Comparison of ENCODE assay signal across 30 cellular contexts in the genomic region with DNA sequence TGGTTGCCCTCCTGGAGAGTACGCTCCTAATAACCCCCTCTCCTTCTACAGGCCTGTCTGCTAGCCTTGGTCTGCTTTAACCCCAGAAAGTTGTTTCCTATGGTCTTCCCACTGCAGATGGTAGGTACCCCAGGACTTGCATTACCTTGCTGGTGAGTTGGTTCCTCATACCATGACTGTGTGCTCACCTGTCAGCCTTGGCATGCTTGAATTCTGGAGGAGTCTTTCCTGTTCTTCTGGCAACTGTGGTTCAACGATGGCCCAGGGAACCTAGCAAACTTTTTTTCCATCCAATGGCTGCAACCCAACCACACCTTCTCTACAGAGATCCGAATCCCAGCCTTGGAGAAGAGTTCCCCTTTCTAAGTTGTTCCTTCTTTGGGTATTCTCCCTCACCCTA.
"Had no signal": no experiment of that assay in that cellular context is flagged by ENCODE, and none has a peak within 500 bp of the region (broad histone marks: within the 10 kb centered on the region; RNA-seq: fewer than 3 reads in every experiment).

No MANE protein-coding gene starts in this region.

- H3K27ac ChIP-seq: adrenal gland, VCaP had no signal

- H3K27me3 ChIP-seq: adrenal gland had no signal

- ATAC-seq: activated CD8-positive, alpha-beta T cell treated with anti-CD3 and anti-CD28 coated beads for 36 hours; activated naive CD4-positive, alpha-beta T cell treated with anti-CD3 and anti-CD28 coated beads, Interleukin-2, amount 50 U/mL, for 72 hours; activated T-cell treated with anti-CD3 and anti-CD28 coated beads, Interleukin-2, amount 50 U/mL, for 4 hours; activated T-cell treated with anti-CD3 and anti-CD28 coated beads, Interleukin-2, amount 50 U/mL, for 72 hours; activated T-helper 17 cell treated with anti-CD3 and anti-CD28 coated beads, Interleukin-2, amount 50 U/mL, for 72 hours had no signal

- FAIRE-seq: TTC549 had no signal

- H3K9me3 ChIP-seq: adrenal gland had no signal

- H3K36me3 ChIP-seq: adrenal gland had no signal

- H3K4me3 ChIP-seq: adrenal gland had no signal

- DNase-seq: activated B cell treated with CpG ODN at 0.5 μM for 24 hours; activated CD4-positive, alpha-beta memory T cell treated with anti-CD3 and anti-CD28 coated beads for 36 hours; activated CD4-positive, alpha-beta T cell treated with anti-CD3 and anti-CD28 coated beads for 4 hours; activated CD4-positive, alpha-beta T cell treated with anti-CD3 and anti-CD28 coated beads, Interleukin-2, amount 10 ng/mL, durations not matched to agents 24 days and 14 days; activated CD4-positive, alpha-beta T cell treated with anti-CD3 and anti-CD28 coated beads, Interleukin-2, amount 50 U/mL, for 1 hour; activated CD4-positive, alpha-beta T cell treated with anti-CD3 and anti-CD28 coated beads, Interleukin-2, amount 50 U/mL, for 4 hours; activated CD4-positive, CD25-positive, alpha-beta regulatory T cell treated with anti-CD3 and anti-CD28 coated beads, Interleukin-2, amount 50 U/mL, for 72 hours; activated CD8-positive, alpha-beta memory T cell treated with anti-CD3 and anti-CD28 coated beads, Interleukin-2, amount 50 U/mL, for 4 hours; activated CD8-positive, alpha-beta T cell treated with anti-CD3 and anti-CD28 coated beads for 36 hours; activated effector memory CD4-positive, alpha-beta T cell treated with anti-CD3 and anti-CD28 coated beads, Interleukin-2, amount 50 U/mL, for 16 hours; activated gamma-delta T cell treated with Interleukin-2 at 50 U/mL for 16 hours; activated naive CD4-positive, alpha-beta T cell; activated naive CD4-positive, alpha-beta T cell treated with anti-CD3 and anti-CD28 coated beads for 36 hours; activated naive CD4-positive, alpha-beta T cell treated with anti-CD3 and anti-CD28 coated beads, Interleukin-2, amount 50 U/mL, for 16 hours; activated naive CD8-positive, alpha-beta T cell treated with anti-CD3 and anti-CD28 coated beads for 36 hours; activated T-cell treated with anti-CD3 and anti-CD28 coated beads for 4 hours; activated T-cell treated with anti-CD3 and anti-CD28 coated beads, Interleukin-2, amount 50 U/mL, for 1 hour; activated T-cell treated with anti-CD3 and anti-CD28 coated beads, Interleukin-2, amount 50 U/mL, for 4 hours; activated T-cell treated with anti-CD3 and anti-CD28 coated beads, Interleukin-2, amount 50 U/mL, for 72 hours; adrenal gland; amniotic stem cell; aorta; central memory CD4-positive, alpha-beta T cell; T-helper 1 cell; T-helper 2 cell; T-helper 9 cell had no signal
